ENCODE assay signal across 8 cellular contexts in the genomic region with DNA sequence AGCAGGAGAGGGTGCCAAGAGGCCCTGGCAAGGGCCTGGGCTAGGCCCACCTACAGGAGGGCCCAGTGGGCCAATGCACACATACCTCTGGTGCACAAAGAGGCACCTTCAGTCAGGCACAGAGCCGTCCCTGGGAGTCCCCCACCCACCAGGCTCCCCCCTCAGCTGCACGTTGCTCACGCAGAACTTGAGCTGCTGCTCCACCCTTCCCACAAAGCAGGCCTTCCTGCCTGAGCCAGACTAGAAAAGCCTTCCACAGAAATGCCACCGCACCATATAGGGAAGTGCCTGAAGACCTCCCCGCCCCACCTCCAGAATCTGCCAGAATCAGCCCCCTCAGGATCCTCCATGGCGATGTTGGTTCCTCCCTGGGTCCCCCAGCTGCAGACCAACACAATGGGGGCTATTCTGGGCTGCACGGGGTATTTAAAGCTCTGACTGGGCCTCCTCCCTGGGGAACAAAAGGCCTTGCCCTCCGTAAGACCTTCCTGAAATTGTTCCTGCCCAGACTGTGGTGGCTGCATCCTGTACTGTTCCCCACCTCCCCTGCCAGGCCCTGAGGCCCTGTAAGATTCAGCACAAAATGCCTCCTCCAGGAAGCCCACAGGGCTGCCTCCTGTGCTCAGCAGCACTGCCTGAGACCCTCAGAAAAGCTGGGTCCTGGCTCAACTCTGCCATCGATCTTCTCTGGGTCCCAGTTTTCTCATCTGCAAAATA. TPM values are rescaled to one million over a fixed set of nuclear protein-coding genes. Genes with fewer than 3 reads are reported as not detected.
DNase-seq lines count a peak whose midpoint lies in the region; ATAC-seq and TF ChIP-seq lines count a peak whose summit lies in the region.

No MANE protein-coding gene starts in this region.

- H2BK5ac ChIP-seq in mesendoderm (ENCODE audit: low read length), result no peak overlapping the region

- H3K36me3 ChIP-seq in body of pancreas (replicated peaks in 1 of 2; ENCODE audit: insufficient read depth in 1 of 2, low read depth in 2 of 2), result no peaks in the 10 kb centered on the region
- H3K36me3 ChIP-seq in mesendoderm (ENCODE audit: control insufficient read depth, insufficient read depth, low read length), result no peaks in the 10 kb centered on the region

- H3K9me3 ChIP-seq in body of pancreas, result no peaks in the 10 kb centered on the region

- H3K23ac ChIP-seq in mesendoderm (ENCODE audit: low read length), result no peak overlapping the region

- H3K27me3 ChIP-seq in body of pancreas (no peaks in the 10 kb centered on the region), mesendoderm (ENCODE audit: insufficient read depth, low read length, poor library complexity) (no peaks in the 10 kb centered on the region)

- peaks cover 45% of the 10 kb centered on the region for H3K4me1 ChIP-seq in body of pancreas
- peaks cover 15% of the 10 kb centered on the region for H3K4me1 ChIP-seq in mesendoderm (ENCODE audit: control insufficient read depth, low read depth, low read length)

- H3K4me3 ChIP-seq in body of pancreas, result no peak overlapping the region
- no peak overlapping the region for H3K4me3 ChIP-seq in mesendoderm (ENCODE audit: low read length)

- H4K5ac ChIP-seq in mesendoderm (ENCODE audit: low read length), result no peak overlapping the region

- intact Hi-C loops in body of pancreas (cut with DNase I), result no loop called here

- TF ChIP-seq POLR2A in body of pancreas (IDR thresholded peaks at IDR 0.05), result no peak

- ATAC-seq in body of pancreas (peak; percentile 5), HG02870 (IDR thresholded peaks at IDR 0.05; ENCODE audit: unreplicated experiment) (no peak)

- no peak overlapping the region for H3K4me2 ChIP-seq in mesendoderm (ENCODE audit: low read length)

- no peak overlapping the region for H2BK120ac ChIP-seq in mesendoderm (ENCODE audit: low read depth, low read length)

- peak overlapping the region; percentile 1 for H3K9ac ChIP-seq in mesendoderm (ENCODE audit: low read length)

- peaks cover 6% of the 10 kb centered on the region for H3K79me1 ChIP-seq in mesendoderm (ENCODE audit: low read length)

- H3K79me2 ChIP-seq in mesendoderm (ENCODE audit: control insufficient read depth, insufficient read depth, low read length), result no peaks in the 10 kb centered on the region

- DNase-seq in AG08396 (ENCODE audit: low spot score) (peak; percentile 44), NCI-H69 (lab: John Stamatoyannopoulos, UW) (peak; percentile 51), body of pancreas (no peak), mesendoderm (peak; percentile 71), stromal cell of bone marrow (ENCODE audit: low read depth) (peak; percentile 70), HEK293T (ENCODE audit: extremely low spot score) (no peak), cortex of kidney (lab: John Stamatoyannopoulos, UW) (no peak)

- CTCF ChIA-PET in HEK293T (lab: Yijun Ruan, JAX), result interaction anchor here (0.5 to 0.6 kb wide), 2 partner anchors 10 to 353 kb away, joined by 3 to 4 read pairs; no protein-coding TSS in a partner anchor

- POLR2A ChIA-PET in HEK293T (lab: Yijun Ruan, JAX), result no interaction called here

- H3K56ac ChIP-seq in mesendoderm (ENCODE audit: low read length), result no peak overlapping the region

- no peak for TF ChIP-seq CTCF in body of pancreas (IDR thresholded peaks at IDR 0.05)

- H3K4ac ChIP-seq in mesendoderm (ENCODE audit: low read depth, low read length), result no peak overlapping the region

- 63 to 80% methylated on average over 1 to 9 of the region's 9 CpGs for WGBS in body of pancreas, 2 donors
- WGBS in mesendoderm (ENCODE audit: extremely low coverage, insufficient coverage, low lambda C conversion rate), result no CpG with 5 or more reads among the region's 9 CpGs

- no peak overlapping the region for H2AK5ac ChIP-seq in mesendoderm (ENCODE audit: low read length)

- H4K8ac ChIP-seq in mesendoderm (ENCODE audit: low read depth, low read length), result no peak overlapping the region

- no peak overlapping the region for H2BK15ac ChIP-seq in mesendoderm (replicated peaks; ENCODE audit: low read depth)

- H3K18ac ChIP-seq in mesendoderm (ENCODE audit: low read length), result peak overlapping the region; percentile 34

- H3K27ac ChIP-seq in body of pancreas, result peak overlapping the region in 2 of 4 donors; percentile 56 to 64
- peak overlapping the region; percentile 24 for H3K27ac ChIP-seq in mesendoderm (ENCODE audit: low read depth, low read length)

TF ChIP-seq in HEK293T, 16 proteins besides CTCF, POLR2A, EP300 and RAD21:
- TF ChIP-seq ZNF384 (IDR thresholded peaks at IDR 0.05) (no peak), TARDBP (IDR thresholded peaks at IDR 0.05) (no peak), BHLHE40 (IDR thresholded peaks at IDR 0.05; ENCODE audit: borderline replicate concordance) (no peak), FOXM1 (IDR thresholded peaks at IDR 0.05; ENCODE audit: borderline replicate concordance) (no peak), SUZ12 (IDR thresholded peaks at IDR 0.05) (no peak), ARNT (IDR thresholded peaks at IDR 0.05) (no peak), FOXA1 (IDR thresholded peaks at IDR 0.05) (no peak), FOXK2 (IDR thresholded peaks at IDR 0.05) (no peak), SP1 (IDR thresholded peaks at IDR 0.05) (no peak), NFRKB (IDR thresholded peaks at IDR 0.05) (no peak), L3MBTL2 (conservative IDR thresholded peaks at IDR 0.05) (no peak)
- TF ChIP-seq, protein P1, sequence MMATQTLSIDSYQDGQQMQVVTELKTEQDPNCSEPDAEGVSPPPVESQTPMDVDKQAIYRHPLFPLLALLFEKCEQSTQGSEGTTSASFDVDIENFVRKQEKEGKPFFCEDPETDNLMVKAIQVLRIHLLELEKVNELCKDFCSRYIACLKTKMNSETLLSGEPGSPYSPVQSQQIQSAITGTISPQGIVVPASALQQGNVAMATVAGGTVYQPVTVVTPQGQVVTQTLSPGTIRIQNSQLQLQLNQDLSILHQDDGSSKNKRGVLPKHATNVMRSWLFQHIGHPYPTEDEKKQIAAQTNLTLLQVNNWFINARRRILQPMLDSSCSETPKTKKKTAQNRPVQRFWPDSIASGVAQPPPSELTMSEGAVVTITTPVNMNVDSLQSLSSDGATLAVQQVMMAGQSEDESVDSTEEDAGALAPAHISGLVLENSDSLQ (IDR thresholded peaks at IDR 0.05), result no peak

RNA-seq across cellular contexts. Expression of a gene that starts 27.2 kb away (rescaled TPM):
- total RNA-seq in body of pancreas, result 100 to 1,000 TPM in 1 of 2 donors, 10 to 100 TPM in 1; 87.7 to 179 TPM
- polyA plus RNA-seq in mesendoderm (2013, experiment 1 of 2), result 10.1 TPM
- 9.4 TPM for polyA plus RNA-seq in mesendoderm (2013, experiment 2 of 2)

Comparison
In these comparisons a context has a peak if more than half of its experiments do, and no peak if none do; other contexts are left out.
1. DNase-seq: peak in AG08396 (single experiment), NCI-H69 (single experiment), mesendoderm (single experiment) and stromal cell of bone marrow (single experiment); none in body of pancreas (0 of 4), HEK293T (single experiment) and cortex of kidney (single experiment).